13 cellular contexts compared by ENCODE assay signal in the genomic region with DNA sequence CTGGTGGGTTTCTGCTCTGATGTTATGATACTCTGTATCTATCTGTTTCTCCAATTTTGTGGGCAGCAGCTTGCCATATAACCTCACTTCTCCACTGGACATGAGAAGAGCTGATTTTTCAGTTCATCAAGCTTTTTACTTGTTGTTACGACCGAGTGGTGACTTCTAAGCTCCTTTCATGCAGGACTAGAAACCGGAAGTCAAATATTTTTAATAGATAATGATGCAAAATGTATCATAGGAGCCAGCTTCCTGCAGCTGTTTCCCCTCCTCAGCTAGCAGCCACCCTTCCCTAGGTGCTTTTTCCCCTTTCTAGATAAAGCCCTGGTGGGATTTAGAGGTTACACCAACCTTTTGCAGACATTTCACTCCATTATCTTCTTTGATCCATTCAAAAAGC. TPM values are rescaled to one million over a fixed set of nuclear protein-coding genes. Genes with fewer than 3 reads are reported as not detected.
DNase-seq lines count a peak whose midpoint lies in the region; TF ChIP-seq lines count a peak whose summit lies in the region.
"Had no signal": no experiment of that assay in that cellular context is flagged by ENCODE, and none has a peak within 500 bp of the region (broad histone marks: within the 10 kb centered on the region; RNA-seq: fewer than 3 reads in every experiment).

No MANE protein-coding gene starts in this region.

- peak overlapping the region; percentile 24 for H3K4me2 ChIP-seq in skeletal muscle satellite cell (ENCODE audit: low read length)

- H3K4me3 ChIP-seq in skeletal muscle satellite cell (ENCODE audit: low read length) = no peak overlapping the region
- H3K4me3 ChIP-seq in Caco-2 (ENCODE audit: low read depth, low read length) = no peak overlapping the region
- H3K4me3 ChIP-seq: left lung, SK-N-MC had no signal

- intact Hi-C loops in activated CD4-positive, alpha-beta T cell treated with anti-CD3 and anti-CD28 coated beads, Interleukin-2, amount 10 ng/mL, durations not matched to agents 24 days and 14 days (cut with micrococcal nuclease) = no loop called here
- intact Hi-C loops in Caco-2 (cut with micrococcal nuclease; ENCODE audit: unreplicated experiment) = loop anchor here (5.0 kb wide), 1 partner anchor 60 kb away; the partner anchor contains the start of gene SOX30

- H3K9me3 ChIP-seq in skeletal muscle satellite cell (replicated peaks; ENCODE audit: low read length) (no peaks in the 10 kb centered on the region), Caco-2 (no peaks in the 10 kb centered on the region)
- H3K9me3 ChIP-seq: left lung had no signal

- H3K9ac ChIP-seq in skeletal muscle satellite cell (ENCODE audit: low read depth, low read length) = peak overlapping the region; percentile 30

- H3K36me3 ChIP-seq in skeletal muscle satellite cell (ENCODE audit: insufficient read depth, low read length) (no peaks in the 10 kb centered on the region), Caco-2 (ENCODE audit: control insufficient read depth, insufficient read depth, low read length) (no peaks in the 10 kb centered on the region)
- H3K36me3 ChIP-seq: left lung had no signal

- BruUV-seq in Caco-2 (replicated peaks; lab: Mats Ljungman, UMichigan) = no TSS peak

- H3K4me1 ChIP-seq in skeletal muscle satellite cell (ENCODE audit: control insufficient read depth, insufficient read depth, low read length) (peaks cover 42% of the 10 kb centered on the region), Caco-2 (peaks cover 39% of the 10 kb centered on the region)

- H3K27me3 ChIP-seq in skeletal muscle satellite cell (ENCODE audit: control insufficient read depth, insufficient read depth, low read length) (no peaks in the 10 kb centered on the region), Caco-2 (replicated peaks; ENCODE audit: control insufficient read depth, insufficient read depth, low read length) (no peaks in the 10 kb centered on the region)
- H3K27me3 ChIP-seq: left lung had no signal

- peak; percentile 57 for DNase-seq in activated CD4-positive, alpha-beta T cell treated with anti-CD3 and anti-CD28 coated beads, Interleukin-2, amount 10 ng/mL, durations not matched to agents 24 days and 14 days
- no peak for DNase-seq in activated CD4-positive, alpha-beta T cell treated with anti-CD3 and anti-CD28 coated beads for 4 hours
- peak; percentile 52 for DNase-seq in MV-4-11 (lab: John Stamatoyannopoulos, UW)
- no peak for DNase-seq in activated naive CD8-positive, alpha-beta T cell treated with anti-CD3 and anti-CD28 coated beads for 36 hours
- DNase-seq in stimulated activated CD4-positive, alpha-beta T cell treated with anti-CD3 and anti-CD28 coated beads, Interleukin-12 subunit alpha, Interleukin-12 subunit beta, amount 100 ng/mL, for 4 hours = no peak
- DNase-seq in Caco-2 = no peak
- no peak for DNase-seq in GF-D8 (lab: John Stamatoyannopoulos, UW)
- DNase-seq: left lung; NCI-H1092; stimulated activated CD4-positive, alpha-beta T cell treated with anti-CD3 and anti-CD28 coated beads, Interleukin-4, amount 100 ng/mL, for 1 hour; substantia nigra had no signal

- no peak for TF ChIP-seq CTCF in Caco-2 (IDR thresholded peaks at IDR 0.05; ENCODE audit: insufficient read depth in 1 of 2, low read depth in 1 of 2, low read length in 1 of 2, severe bottlenecking in 1 of 2, unreplicated experiment in 1 of 2)

- H3K36me3 Mint-ChIP-seq in activated CD4-positive, alpha-beta T cell treated with anti-CD3 and anti-CD28 coated beads, Interleukin-2, amount 10 ng/mL, durations not matched to agents 24 days and 14 days (ENCODE audit: low read depth) = peaks cover 9% of the 10 kb centered on the region
- peaks cover 16% of the 10 kb centered on the region for H3K36me3 Mint-ChIP-seq in activated naive CD8-positive, alpha-beta T cell treated with anti-CD3 and anti-CD28 coated beads for 36 hours
- H3K36me3 Mint-ChIP-seq in Caco-2 (ENCODE audit: insufficient read depth, unreplicated experiment) = no peaks in the 10 kb centered on the region

- CTCF ChIA-PET in Caco-2 (lab: Charles Lee) = interaction anchor here (1.7 kb wide), 1 partner anchor 59 kb away, joined by 8 read pairs; no protein-coding TSS in a partner anchor

- H3K4me1 Mint-ChIP-seq in activated CD4-positive, alpha-beta T cell treated with anti-CD3 and anti-CD28 coated beads, Interleukin-2, amount 10 ng/mL, durations not matched to agents 24 days and 14 days = peaks cover 59% of the 10 kb centered on the region
- H3K4me1 Mint-ChIP-seq in activated naive CD8-positive, alpha-beta T cell treated with anti-CD3 and anti-CD28 coated beads for 36 hours = peaks cover 37% of the 10 kb centered on the region
- H3K4me1 Mint-ChIP-seq in Caco-2 (ENCODE audit: low read depth, unreplicated experiment) = peaks cover 28% of the 10 kb centered on the region

- peak overlapping the region; percentile 39 for H3K4me3 Mint-ChIP-seq in activated CD4-positive, alpha-beta T cell treated with anti-CD3 and anti-CD28 coated beads, Interleukin-2, amount 10 ng/mL, durations not matched to agents 24 days and 14 days
- no peak overlapping the region for H3K4me3 Mint-ChIP-seq in activated naive CD8-positive, alpha-beta T cell treated with anti-CD3 and anti-CD28 coated beads for 36 hours
- H3K4me3 Mint-ChIP-seq in Caco-2 (ENCODE audit: unreplicated experiment) = no peak overlapping the region

- no peaks in the 10 kb centered on the region for H3K27me3 Mint-ChIP-seq in activated CD4-positive, alpha-beta T cell treated with anti-CD3 and anti-CD28 coated beads, Interleukin-2, amount 10 ng/mL, durations not matched to agents 24 days and 14 days
- H3K27me3 Mint-ChIP-seq in activated naive CD8-positive, alpha-beta T cell treated with anti-CD3 and anti-CD28 coated beads for 36 hours = peaks cover 28% of the 10 kb centered on the region
- no peaks in the 10 kb centered on the region for H3K27me3 Mint-ChIP-seq in Caco-2 (ENCODE audit: insufficient read depth, unreplicated experiment)

- H3K27ac Mint-ChIP-seq in activated CD4-positive, alpha-beta T cell treated with anti-CD3 and anti-CD28 coated beads, Interleukin-2, amount 10 ng/mL, durations not matched to agents 24 days and 14 days = peak overlapping the region; percentile 72
- peak overlapping the region; percentile 27 for H3K27ac Mint-ChIP-seq in activated naive CD8-positive, alpha-beta T cell treated with anti-CD3 and anti-CD28 coated beads for 36 hours
- no peak overlapping the region for H3K27ac Mint-ChIP-seq in Caco-2 (ENCODE audit: unreplicated experiment)

- peaks cover 15% of the 10 kb centered on the region for H3K9me3 Mint-ChIP-seq in activated CD4-positive, alpha-beta T cell treated with anti-CD3 and anti-CD28 coated beads, Interleukin-2, amount 10 ng/mL, durations not matched to agents 24 days and 14 days
- H3K9me3 Mint-ChIP-seq in activated naive CD8-positive, alpha-beta T cell treated with anti-CD3 and anti-CD28 coated beads for 36 hours = peaks cover 10% of the 10 kb centered on the region
- no peaks in the 10 kb centered on the region for H3K9me3 Mint-ChIP-seq in Caco-2 (ENCODE audit: unreplicated experiment)

- POLR2A ChIA-PET in Caco-2 (lab: Charles Lee) = no interaction called here

RNA-seq across cellular contexts. Expression of gene ADAM19, which starts 17.0 kb away (rescaled TPM):
- 232 TPM in 2 replicates for total RNA-seq in activated CD4-positive, alpha-beta T cell treated with anti-CD3 and anti-CD28 coated beads, Interleukin-2, amount 10 ng/mL, durations not matched to agents 24 days and 14 days
- 1 to 10 TPM; 2.8 to 3.5 TPM for total RNA-seq in activated naive CD8-positive, alpha-beta T cell treated with anti-CD3 and anti-CD28 coated beads for 36 hours
- 0.76 and 7.6 TPM in 2 replicates for total RNA-seq in skeletal muscle satellite cell (2012; rRNA removed)
- total RNA-seq in Caco-2 (2022) = 62.9 and 69.4 TPM in 2 replicates

RNA-seq across cellular contexts. Expression of gene SOX30, which starts 59.6 kb away (rescaled TPM):
- total RNA-seq in activated CD4-positive, alpha-beta T cell treated with anti-CD3 and anti-CD28 coated beads, Interleukin-2, amount 10 ng/mL, durations not matched to agents 24 days and 14 days = 0.19 TPM in 1 of 2 replicates, not detected in the other
- not detected for total RNA-seq in activated naive CD8-positive, alpha-beta T cell treated with anti-CD3 and anti-CD28 coated beads for 36 hours
- under 0.01 TPM in 1 of 2 replicates, not detected in the other for total RNA-seq in skeletal muscle satellite cell (2012; rRNA removed)
- total RNA-seq in Caco-2 (2022) = 2.9 and 3.1 TPM in 2 replicates

Comparison
In these comparisons a context has a peak if more than half of its experiments do, and no peak if none do; other contexts are left out.
1. DNase-seq: peak in activated CD4-positive, alpha-beta T cell treated with anti-CD3 and anti-CD28 coated beads, Interleukin-2, amount 10 ng/mL, durations not matched to agents 24 days and 14 days (single experiment) and MV-4-11 (single experiment); none in activated CD4-positive, alpha-beta T cell treated with anti-CD3 and anti-CD28 coated beads for 4 hours (0 of 2), activated naive CD8-positive, alpha-beta T cell treated with anti-CD3 and anti-CD28 coated beads for 36 hours (single experiment), stimulated activated CD4-positive, alpha-beta T cell treated with anti-CD3 and anti-CD28 coated beads, Interleukin-12 subunit alpha, Interleukin-12 subunit beta, amount 100 ng/mL, for 4 hours (single experiment), Caco-2 (0 of 2) and GF-D8 (single experiment).
2. RNA of gene ADAM19, which starts 17.0 kb away (total RNA-seq): 232 TPM in activated CD4-positive, alpha-beta T cell treated with anti-CD3 and anti-CD28 coated beads, Interleukin-2, amount 10 ng/mL, durations not matched to agents 24 days and 14 days and 62.9 to 69.4 TPM in Caco-2; 2.8 to 3.5 TPM in activated naive CD8-positive, alpha-beta T cell treated with anti-CD3 and anti-CD28 coated beads for 36 hours; every median in the first group is over 10 times any median in the second.